ENCODE assay signal across 21 cellular contexts in the genomic region with DNA sequence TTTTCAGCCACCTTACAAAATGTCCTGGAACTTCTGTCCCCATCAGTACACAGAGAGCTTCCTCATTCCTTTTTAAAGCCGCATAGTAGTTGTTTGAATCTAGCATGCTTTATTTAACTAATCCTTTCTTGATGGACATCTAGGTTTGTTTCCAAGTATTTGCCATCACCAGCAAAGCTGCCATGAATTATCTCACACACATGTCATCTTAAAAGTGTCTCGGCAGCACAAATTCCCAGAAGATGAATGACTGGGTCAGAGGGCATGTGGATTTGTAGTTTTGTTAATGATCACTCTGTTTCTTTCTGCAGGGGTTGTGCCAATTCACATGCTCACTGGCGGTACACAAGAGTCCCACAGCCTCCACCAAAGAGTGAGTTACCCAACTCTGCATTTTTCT.
A peak's percentile ranks its signal among the peaks of the same experiment; 100 is the strongest.
DNase-seq lines count a peak whose midpoint lies in the region; ATAC-seq and TF ChIP-seq lines count a peak whose summit lies in the region.
"Had no signal": no experiment of that assay in that cellular context is flagged by ENCODE, and none has a peak within 500 bp of the region (broad histone marks: within the 10 kb centered on the region; RNA-seq: fewer than 3 reads in every experiment).

No MANE protein-coding gene starts in this region.

- TF ChIP-seq RAD21 in IMR-90 (IDR thresholded peaks at IDR 0.05; ENCODE audit: low read length), result no peak

- H3K27me3 ChIP-seq in IMR-90 (ENCODE audit: control insufficient read depth, insufficient read depth, low read length) (peaks cover 8% of the 10 kb centered on the region), body of pancreas (no peaks in the 10 kb centered on the region), right lobe of liver (no peaks in the 10 kb centered on the region), skeletal muscle tissue (ENCODE audit: control insufficient read depth in 3 of 3, insufficient read depth in 3 of 3, low read length in 3 of 3) (no peaks in the 10 kb centered on the region), HAP-1 (ENCODE audit: low read depth) (no peaks in the 10 kb centered on the region; the same call in 1 of the 2 replicates)
- H3K27me3 ChIP-seq: thyroid gland had no signal

- no peak overlapping the region for H2BK20ac ChIP-seq in IMR-90 (ENCODE audit: low read depth, low read length)

- H2AK5ac ChIP-seq in IMR-90 (ENCODE audit: low read depth, low read length), result no peak overlapping the region

- in situ Hi-C loops in IMR-90 (cut with MboI; ENCODE audit: low sequenced_read_pairs) (loop anchor here (25.0 kb wide), 2 partner anchors 675 to 1200 kb away; no protein-coding TSS in a partner anchor), HAP-1 (cut with MboI; ENCODE audit: low sequenced_read_pairs) (no loop called here)

- H3K4me3 ChIP-seq in IMR-90 (ENCODE audit: insufficient read depth, low read depth, low read length) (no peak overlapping the region), body of pancreas (no peak overlapping the region), right lobe of liver (no peak overlapping the region), skeletal muscle tissue (ENCODE audit: low read length in 3 of 3) (no peak overlapping the region), HAP-1 (no peak overlapping the region)
- H3K4me3 ChIP-seq: coronary artery, spleen, thyroid gland had no signal

- no TSS peak for BruUV-seq in IMR-90 (replicated peaks; lab: Mats Ljungman, UMichigan)

- no peak for DNase-seq in IMR-90
- DNase-seq in body of pancreas, result peak in 2 of 4 donors; percentile 30 to 47
- no peak for DNase-seq in right lobe of liver
- no peak for DNase-seq in HAP-1 (ENCODE audit: low spot score in 2 of 2)
- DNase-seq in DMS153 treated with DMSO at 0.1 percent for 48 hours (lab: John Stamatoyannopoulos, UW; ENCODE audit: unreplicated experiment), result no peak
- no peak for DNase-seq in GF-D8 (lab: John Stamatoyannopoulos, UW)
- DNase-seq: activated CD4-positive, alpha-beta T cell treated with anti-CD3 and anti-CD28 coated beads, Interleukin-2, amount 10 ng/mL, durations not matched to agents 7 days and 5 days; DMS79 treated with DMSO at 0.1 percent for 48 hours; KBM-7; left ventricle myocardium superior; MV-4-11; NCI-H1694 treated with DMSO at 0.1 percent for 48 hours; spleen; stimulated activated CD4-positive, alpha-beta T cell treated with anti-CD3 and anti-CD28 coated beads, Interleukin-4, amount 100 ng/mL, for 1 hour; stimulated activated naive CD4-positive, alpha-beta T cell; thyroid gland; WERI-Rb-1 had no signal

- POLR2A ChIA-PET in IMR-90 (lab: Charles Lee; ENCODE audit: unreplicated experiment), result no interaction called here

- H3K18ac ChIP-seq in IMR-90 (ENCODE audit: low read depth, low read length), result no peak overlapping the region

- TF ChIP-seq CTCF in IMR-90 (conservative IDR thresholded peaks at IDR 0.05; ENCODE audit: low read depth, low read length), result no peak
- TF ChIP-seq CTCF in body of pancreas (IDR thresholded peaks at IDR 0.05), result no peak
- no peak for TF ChIP-seq CTCF in right lobe of liver (IDR thresholded peaks at IDR 0.05)

- H3K9me3 ChIP-seq in IMR-90 (ENCODE audit: control insufficient read depth, insufficient read depth, low read length) (no peaks in the 10 kb centered on the region), body of pancreas (no peaks in the 10 kb centered on the region), right lobe of liver (no peaks in the 10 kb centered on the region), skeletal muscle tissue (ENCODE audit: control insufficient read depth in 3 of 3, low read length in 3 of 3) (no peaks in the 10 kb centered on the region), HAP-1 (no peaks in the 10 kb centered on the region)
- H3K9me3 ChIP-seq: spleen, thyroid gland had no signal

- peaks cover 2% of the 10 kb centered on the region; the same call in 1 of the 2 replicates for H3K4me1 ChIP-seq in IMR-90 (ENCODE audit: control insufficient read depth, insufficient read depth, low read length)
- peaks cover 6% of the 10 kb centered on the region for H3K4me1 ChIP-seq in body of pancreas
- H3K4me1 ChIP-seq in right lobe of liver, result peaks cover 0 to 6% (median 0%) of the 10 kb centered on the region in 4 donors
- H3K4me1 ChIP-seq in skeletal muscle tissue (ENCODE audit: control insufficient read depth in 3 of 3, insufficient read depth in 3 of 3, low read length in 3 of 3), result peaks cover 13 to 36% (median 18%) of the 10 kb centered on the region in 3 donors
- H3K4me1 ChIP-seq in HAP-1, result no peaks in the 10 kb centered on the region
- H3K4me1 ChIP-seq: spleen, thyroid gland had no signal

- H3K4me2 ChIP-seq in IMR-90 (ENCODE audit: low read depth, low read length), result no peak overlapping the region

- peak; percentile 49; the same call in 1 of the 2 replicates for ATAC-seq in IMR-90 (ENCODE audit: low read depth)
- peak; percentile 79 for ATAC-seq in body of pancreas
- ATAC-seq in right lobe of liver, result peak in 3 of 4 donors; percentile 56 to 84 (median 62)
- ATAC-seq: activated T-helper 17 cell treated with anti-CD3 and anti-CD28 coated beads, Interleukin-2, amount 50 U/mL, for 72 hours; HCT116; left ventricle myocardium superior had no signal

- no peak overlapping the region for H2AK9ac ChIP-seq in IMR-90 (replicated peaks; ENCODE audit: low read depth, low read length, poor library complexity)

- H2BK15ac ChIP-seq in IMR-90 (ENCODE audit: low read depth, low read length), result no peak overlapping the region

- H4K91ac ChIP-seq in IMR-90 (ENCODE audit: insufficient read depth, low read depth, low read length), result no peak overlapping the region

- no peak overlapping the region for H3K23ac ChIP-seq in IMR-90 (ENCODE audit: low read depth, low read length)

- dilution Hi-C loops in IMR-90 (cut with HindIII; ENCODE audit: low sequenced_read_pairs, unreplicated experiment), result no loop called here

- CTCF ChIA-PET in IMR-90 (lab: Yijun Ruan, JAX), result no interaction called here

- no peaks in the 10 kb centered on the region for H3K9me1 ChIP-seq in IMR-90 (ENCODE audit: insufficient read depth, low read length)

- no peak overlapping the region for H4K8ac ChIP-seq in IMR-90 (ENCODE audit: low read depth in 2 of 2, low read length in 2 of 2)

- H3K4ac ChIP-seq in IMR-90 (ENCODE audit: low read depth, low read length), result no peak overlapping the region

- H3K36me3 ChIP-seq in IMR-90 (ENCODE audit: control insufficient read depth, insufficient read depth, low read length) (no peaks in the 10 kb centered on the region), body of pancreas (replicated peaks in 1 of 2; ENCODE audit: insufficient read depth in 1 of 2, low read depth in 2 of 2) (no peaks in the 10 kb centered on the region), right lobe of liver (no peaks in the 10 kb centered on the region), skeletal muscle tissue (ENCODE audit: control insufficient read depth in 3 of 3, insufficient read depth in 3 of 3, low read length in 3 of 3) (no peaks in the 10 kb centered on the region), HAP-1 (replicated peaks) (no peaks in the 10 kb centered on the region)
- H3K36me3 ChIP-seq: spleen, thyroid gland, WERI-Rb-1 had no signal

- intact Hi-C loops in IMR-90 (cut with micrococcal nuclease), result no loop called here
- intact Hi-C loops in body of pancreas (cut with DNase I), result no loop called here
- intact Hi-C loops in right lobe of liver (cut with DNase I), result no loop called here

- H2BK120ac ChIP-seq in IMR-90 (ENCODE audit: low read depth, low read length), result no peak overlapping the region

- H4K20me1 ChIP-seq in IMR-90 (ENCODE audit: insufficient read depth, low read length), result no peaks in the 10 kb centered on the region

- no peak overlapping the region for H3K9ac ChIP-seq in IMR-90 (ENCODE audit: low read depth, low read length)
- H3K9ac ChIP-seq in skeletal muscle tissue (ENCODE audit: low read depth in 1 of 3, low read length in 3 of 3), result no peak overlapping the region

- no peak overlapping the region for H3K56ac ChIP-seq in IMR-90 (ENCODE audit: extremely low read depth, insufficient read depth, low read length)

- no peaks in the 10 kb centered on the region for H3K79me1 ChIP-seq in IMR-90 (ENCODE audit: low read depth in 1 of 2, low read length in 2 of 2)

- no peak overlapping the region for H2BK5ac ChIP-seq in IMR-90 (ENCODE audit: low read depth, low read length, poor library complexity, severe bottlenecking)

- WGBS in IMR-90 (ENCODE audit: extremely low coverage in 2 of 2, insufficient read length in 1 of 2), 2 experiments, result no CpG with 5 or more reads among the region's 3 CpGs
- WGBS in body of pancreas, 2 donors, result 18 to 34% methylated on average over 3 of the region's 3 CpGs
- WGBS in right lobe of liver (ENCODE audit: insufficient coverage, low coverage, low lambda C conversion rate, missing lambda C conversion rate), result 27% methylated on average over 3 of the region's 3 CpGs

- no peak overlapping the region for H3K27ac ChIP-seq in IMR-90 (ENCODE audit: insufficient read depth, low read length)
- peak overlapping the region in 3 of 4 donors; percentile 30 to 63 (median 32) for H3K27ac ChIP-seq in body of pancreas
- H3K27ac ChIP-seq in right lobe of liver, result no peak overlapping the region
- H3K27ac ChIP-seq in skeletal muscle tissue (ENCODE audit: low read depth, low read length), result peak overlapping the region; percentile 34
- H3K27ac ChIP-seq: coronary artery, spleen, thyroid gland, WERI-Rb-1 had no signal

- H3K14ac ChIP-seq in IMR-90 (replicated peaks; ENCODE audit: low read depth, low read length), result no peak overlapping the region

- no peak overlapping the region for H4K5ac ChIP-seq in IMR-90 (ENCODE audit: low read depth, low read length)

- no peak overlapping the region for H2AFZ ChIP-seq in IMR-90 (replicated peaks; ENCODE audit: low read length, poor library complexity)

- TF ChIP-seq POLR2A in IMR-90 (IDR thresholded peaks at IDR 0.05; ENCODE audit: low read depth, low read length) (no peak), body of pancreas (IDR thresholded peaks at IDR 0.05) (no peak), right lobe of liver (IDR thresholded peaks at IDR 0.05) (no peak)

TF ChIP-seq in IMR-90, 13 proteins besides CTCF, POLR2A, EP300 and RAD21 (continues in another document):
- no peak for TF ChIP-seq FOS (IDR thresholded peaks at IDR 0.05; ENCODE audit: low read depth, low read length)
- no peak for TF ChIP-seq MAFK (IDR thresholded peaks at IDR 0.05; ENCODE audit: low read depth, low read length)
- TF ChIP-seq CEBPB (IDR thresholded peaks at IDR 0.05; ENCODE audit: low read depth, low read length), result no peak
- no peak for TF ChIP-seq SMC3 (IDR thresholded peaks at IDR 0.05; ENCODE audit: low read depth, low read length)
- no peak for TF ChIP-seq BHLHE40 (IDR thresholded peaks at IDR 0.05; ENCODE audit: low read depth, low read length)
- TF ChIP-seq, protein P1, sequence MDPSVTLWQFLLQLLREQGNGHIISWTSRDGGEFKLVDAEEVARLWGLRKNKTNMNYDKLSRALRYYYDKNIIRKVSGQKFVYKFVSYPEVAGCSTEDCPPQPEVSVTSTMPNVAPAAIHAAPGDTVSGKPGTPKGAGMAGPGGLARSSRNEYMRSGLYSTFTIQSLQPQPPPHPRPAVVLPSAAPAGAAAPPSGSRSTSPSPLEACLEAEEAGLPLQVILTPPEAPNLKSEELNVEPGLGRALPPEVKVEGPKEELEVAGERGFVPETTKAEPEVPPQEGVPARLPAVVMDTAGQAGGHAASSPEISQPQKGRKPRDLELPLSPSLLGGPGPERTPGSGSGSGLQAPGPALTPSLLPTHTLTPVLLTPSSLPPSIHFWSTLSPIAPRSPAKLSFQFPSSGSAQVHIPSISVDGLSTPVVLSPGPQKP (IDR thresholded peaks at IDR 0.05; ENCODE audit: borderline replicate concordance, low read depth, low read length), result no peak

Comparison
In these comparisons a context has a peak if more than half of its experiments do, and no peak if none do; other contexts are left out.
1. H3K27ac ChIP-seq: peak in body of pancreas (3 of 4) and skeletal muscle tissue (single experiment); none in IMR-90 (single experiment) and right lobe of liver (0 of 3).
2. Peak in every context shown above with its lines, with median percentiles within 50 percentile points of each other: ATAC-seq.